30 cellular contexts compared by ENCODE assay signal in genomic region chrX:2479420-2479780, GRCh38.
"Had no signal": no experiment of that assay in that cellular context is flagged by ENCODE, and none has a peak within 500 bp of the region (broad histone marks: within the 10 kb centered on the region; RNA-seq: fewer than 3 reads in every experiment).

No MANE protein-coding gene starts in this region.

- H3K27me3 ChIP-seq: ascending aorta, breast epithelium, cardiac muscle cell, esophagus muscularis mucosa, foreskin keratinocyte, gastrocnemius medialis, heart left ventricle had no signal

- H3K27ac ChIP-seq: ascending aorta, breast epithelium, cardiac muscle cell, esophagus muscularis mucosa, foreskin keratinocyte, gastrocnemius medialis, heart left ventricle had no signal

- H3K4me3 ChIP-seq: ascending aorta, breast epithelium, cardiac muscle cell, esophagus muscularis mucosa, gastrocnemius medialis, heart left ventricle had no signal

- FAIRE-seq: colon had no signal

- ATAC-seq: activated CD4-positive, alpha-beta T cell treated with anti-CD3 and anti-CD28 coated beads for 36 hours; activated CD8-positive, alpha-beta memory T cell treated with anti-CD3 and anti-CD28 coated beads, Interleukin-2, amount 10 ng/mL, durations not matched to agents 7 days and 5 days; activated CD8-positive, alpha-beta T cell treated with anti-CD3 and anti-CD28 coated beads, Interleukin-2, amount 10 ng/mL, durations not matched to agents 7 days and 5 days; activated naive CD4-positive, alpha-beta T cell treated with anti-CD3 and anti-CD28 coated beads, Interleukin-2, amount 50 U/mL, for 72 hours; effector memory CD8-positive, alpha-beta T cell; foreskin keratinocyte; gastrocnemius medialis had no signal

- H3K36me3 ChIP-seq: ascending aorta, breast epithelium, cardiac muscle cell, esophagus muscularis mucosa, gastrocnemius medialis had no signal

- DNase-seq: activated CD4-positive, alpha-beta memory T cell treated with anti-CD3 and anti-CD28 coated beads for 36 hours; activated CD4-positive, alpha-beta T cell treated with anti-CD3 and anti-CD28 coated beads for 36 hours; activated CD4-positive, alpha-beta T cell treated with anti-CD3 and anti-CD28 coated beads, Interleukin-2, amount 10 ng/mL, durations not matched to agents 24 days and 14 days; activated CD4-positive, CD25-positive, alpha-beta regulatory T cell; activated CD4-positive, CD25-positive, alpha-beta regulatory T cell treated with anti-CD3 and anti-CD28 coated beads, Interleukin-2, amount 50 U/mL, for 72 hours; activated CD8-positive, alpha-beta memory T cell treated with anti-CD3 and anti-CD28 coated beads, Interleukin-2, amount 10 ng/mL, durations not matched to agents 7 days and 5 days; activated CD8-positive, alpha-beta memory T cell treated with anti-CD3 and anti-CD28 coated beads, Interleukin-2, amount 50 U/mL, for 4 hours; activated CD8-positive, alpha-beta T cell treated with anti-CD3 and anti-CD28 coated beads, Interleukin-2, amount 10 ng/mL, durations not matched to agents 7 days and 5 days; activated effector memory CD4-positive, alpha-beta T cell treated with anti-CD3 and anti-CD28 coated beads, Interleukin-2, amount 50 U/mL, for 16 hours; activated naive CD4-positive, alpha-beta T cell; activated naive CD4-positive, alpha-beta T cell treated with anti-CD3 and anti-CD28 coated beads, Interleukin-2, amount 10 ng/mL, durations not matched to agents 7 days and 5 days; activated naive CD8-positive, alpha-beta T cell treated with anti-CD3 and anti-CD28 coated beads, Interleukin-2, amount 10 ng/mL, durations not matched to agents 7 days and 5 days; activated T-cell treated with anti-CD3 and anti-CD28 coated beads, Interleukin-2, amount 50 U/mL, for 1 hour; activated T-cell treated with anti-CD3 and anti-CD28 coated beads, Interleukin-2, amount 50 U/mL, for 48 hours; cortex of kidney; dermis blood vessel endothelial cell; effector CD4-positive, alpha-beta T cell; effector memory CD8-positive, alpha-beta T cell; erythroblast; foreskin keratinocyte; gastrocnemius medialis; glutamatergic neuron; T-helper 2 cell had no signal

- H3K4me1 ChIP-seq: breast epithelium, foreskin keratinocyte had no signal

- H3K9me3 ChIP-seq: ascending aorta, breast epithelium, esophagus muscularis mucosa, gastrocnemius medialis had no signal
